ENCODE assay signal across 11 cellular contexts in genomic region chr4:80116516-80116915, GRCh38.
"Had no signal": no experiment of that assay in that cellular context is flagged by ENCODE, and none has a peak within 500 bp of the region (broad histone marks: within the 10 kb centered on the region; RNA-seq: fewer than 3 reads in every experiment).

No MANE protein-coding gene starts in this region.

- H3K9ac ChIP-seq: GM23248 had no signal

- H3K4me2 ChIP-seq: GM23338 had no signal

- H3K36me3 ChIP-seq: HAP-1 had no signal

- DNase-seq: GM23248, GOT3, H7, H9, HCEC 1CT, HFFc6 had no signal

- H3K27ac Mint-ChIP-seq: GM23338, H9, HFFc6 had no signal

- H3K9me3 Mint-ChIP-seq: GM23338 had no signal

- H3K9me3 ChIP-seq: HAP-1 had no signal

- FAIRE-seq: H1, H54 had no signal

- H3K4me3 Mint-ChIP-seq: GM23338, H9, HFFc6 had no signal

- H3K4me1 Mint-ChIP-seq: GM23338, H9 had no signal

- H3K4me1 ChIP-seq: HAP-1 had no signal

- H2AFZ ChIP-seq: GM23248, GM23338 had no signal

- H3K27ac ChIP-seq: GM23248 had no signal

- H3K4me3 ChIP-seq: GM23248, GM23338, HAP-1 had no signal

- ATAC-seq: GM23338, HCT116 had no signal
